ENCODE assay signal across 27 cellular contexts in the genomic region with DNA sequence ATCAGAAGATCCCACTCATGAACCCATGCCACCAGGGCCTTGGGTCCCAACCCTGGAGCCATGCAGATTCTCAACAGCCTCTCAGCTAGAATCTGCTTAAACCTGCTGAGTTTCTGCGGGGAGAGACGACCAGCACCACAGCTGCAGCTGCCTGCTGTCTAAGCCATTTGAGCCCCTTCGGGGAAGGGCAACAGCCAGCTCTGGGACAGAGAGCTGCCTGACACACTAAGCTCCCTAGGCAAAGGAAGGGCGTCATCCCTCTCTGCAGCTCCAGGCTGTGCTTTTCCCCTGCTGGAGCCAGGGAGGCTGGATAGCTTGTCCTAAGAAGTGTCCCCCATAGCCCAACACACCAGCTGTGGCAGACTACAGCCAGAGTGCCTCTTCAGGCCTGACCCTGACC.
"Had no signal": no experiment of that assay in that cellular context is flagged by ENCODE, and none has a peak within 500 bp of the region (broad histone marks: within the 10 kb centered on the region; RNA-seq: fewer than 3 reads in every experiment).

No MANE protein-coding gene starts in this region.

- H3K4me1 ChIP-seq: esophagus muscularis mucosa, foreskin keratinocyte, gastrocnemius medialis, heart left ventricle had no signal

- H3K27ac ChIP-seq: brain microvascular endothelial cell, coronary artery, dorsolateral prefrontal cortex, esophagus muscularis mucosa, foreskin keratinocyte, gastrocnemius medialis, heart left ventricle had no signal

- H3K4me3 ChIP-seq: coronary artery, dorsolateral prefrontal cortex, esophagus muscularis mucosa, gastrocnemius medialis, heart left ventricle had no signal

- DNase-seq: activated CD4-positive, alpha-beta memory T cell treated with anti-CD3 and anti-CD28 coated beads, Interleukin-2, amount 10 ng/mL, durations not matched to agents 7 days and 5 days; activated CD4-positive, alpha-beta T cell treated with anti-CD3 and anti-CD28 coated beads for 1 hour; activated CD4-positive, alpha-beta T cell treated with anti-CD3 and anti-CD28 coated beads for 4 hours; activated CD4-positive, alpha-beta T cell treated with anti-CD3 and anti-CD28 coated beads, Interleukin-2, amount 10 ng/mL, durations not matched to agents 7 days and 5 days; activated CD4-positive, alpha-beta T cell treated with anti-CD3 and anti-CD28 coated beads, Interleukin-2, amount 50 U/mL, for 4 hours; activated CD8-positive, alpha-beta memory T cell treated with anti-CD3 and anti-CD28 coated beads, Interleukin-2, amount 50 U/mL, for 48 hours; activated effector memory CD4-positive, alpha-beta T cell treated with Interleukin-2 at 50 U/mL for 16 hours; activated gamma-delta T cell treated with Interleukin-2 at 50 U/mL for 16 hours; activated naive CD4-positive, alpha-beta T cell treated with anti-CD3 and anti-CD28 coated beads, Interleukin-2, amount 50 U/mL, for 16 hours; activated naive CD4-positive, alpha-beta T cell treated with Interleukin-2 at 50 U/mL for 16 hours; activated T-cell treated with anti-CD3 and anti-CD28 coated beads for 4 hours; activated T-cell treated with anti-CD3 and anti-CD28 coated beads, Interleukin-2, amount 50 U/mL, for 4 hours; amniotic stem cell; anterior cingulate cortex; brain microvascular endothelial cell; dorsolateral prefrontal cortex; effector memory CD4-positive, alpha-beta T cell; erythroblast; foreskin keratinocyte; gastrocnemius medialis; glutamatergic neuron; heart left ventricle; T-helper 2 cell had no signal

- H3K27me3 ChIP-seq: brain microvascular endothelial cell, esophagus muscularis mucosa, foreskin keratinocyte, gastrocnemius medialis, heart left ventricle had no signal

- H3K36me3 ChIP-seq: brain microvascular endothelial cell, esophagus muscularis mucosa, gastrocnemius medialis, heart left ventricle had no signal

- ATAC-seq: activated T-cell treated with anti-CD3 and anti-CD28 coated beads, Interleukin-2, amount 50 U/mL, for 4 hours; activated T-helper 17 cell treated with anti-CD3 and anti-CD28 coated beads, Interleukin-2, amount 50 U/mL, for 72 hours; foreskin keratinocyte; gastrocnemius medialis; heart left ventricle; WTC11 had no signal

- H3K9me3 ChIP-seq: esophagus muscularis mucosa, gastrocnemius medialis, heart left ventricle had no signal
